Comparison of ENCODE assay signal across 18 cellular contexts in genomic region chr17:4394208-4395110, GRCh38. TPM values are rescaled to one million over a fixed set of nuclear protein-coding genes. Genes with fewer than 3 reads are reported as not detected.
DNase-seq lines count a peak whose midpoint lies in the region; FAIRE-seq and TF ChIP-seq lines count a peak whose summit lies in the region.
"Had no signal": no experiment of that assay in that cellular context is flagged by ENCODE, and none has a peak within 500 bp of the region (broad histone marks: within the 10 kb centered on the region; RNA-seq: fewer than 3 reads in every experiment).

No MANE protein-coding gene starts in this region.

- H3K9me3 Mint-ChIP-seq in activated T-helper 2 cell treated with anti-CD3 and anti-CD28 coated beads, Interferon-gamma antibody, Interleukin-2, Interleukin-4, amounts not matched to agents 10 μg/mL and 5 μg/mL and 100 μg/mL, durations not matched to agents 14 hours and 24 hours and 36 hours: no peaks in the 10 kb centered on the region
- H3K9me3 Mint-ChIP-seq: activated T-cell treated with anti-CD3 and anti-CD28 coated beads, Interleukin-2, amount 50 U/mL, for 72 hours had no signal

- peak; percentile 98 for FAIRE-seq in GM19239 (lab: Jason Lieb, UNC)

- peaks cover 25% of the 10 kb centered on the region for H3K4me1 Mint-ChIP-seq in activated T-helper 2 cell treated with anti-CD3 and anti-CD28 coated beads, Interferon-gamma antibody, Interleukin-2, Interleukin-4, amounts not matched to agents 10 μg/mL and 5 μg/mL and 100 μg/mL, durations not matched to agents 14 hours and 24 hours and 36 hours (ENCODE audit: low read depth)

- TF ChIP-seq CTCF in kidney epithelial cell (IDR thresholded peaks at IDR 0.05; ENCODE audit: insufficient read depth, low read length, poor library complexity, severe bottlenecking): no peak

- no peak overlapping the region for H3K4me3 Mint-ChIP-seq in activated T-helper 2 cell treated with anti-CD3 and anti-CD28 coated beads, Interferon-gamma antibody, Interleukin-2, Interleukin-4, amounts not matched to agents 10 μg/mL and 5 μg/mL and 100 μg/mL, durations not matched to agents 14 hours and 24 hours and 36 hours (ENCODE audit: low read depth)
- H3K4me3 Mint-ChIP-seq: activated T-cell treated with anti-CD3 and anti-CD28 coated beads, Interleukin-2, amount 50 U/mL, for 72 hours had no signal

- no peak overlapping the region for H3K4me3 ChIP-seq in BLaER1 treated with 17β-estradiol and CSF1 and Interleukin-3, amounts not matched to agents 10 nM and 100 nM
- no peak overlapping the region for H3K4me3 ChIP-seq in SK-N-MC
- H3K4me3 ChIP-seq in kidney epithelial cell (ENCODE audit: low read depth, low read length): no peak overlapping the region
- H3K4me3 ChIP-seq: body of pancreas, heart right ventricle, SJCRH30, stomach had no signal

- H3K36me3 Mint-ChIP-seq in activated T-helper 2 cell treated with anti-CD3 and anti-CD28 coated beads, Interferon-gamma antibody, Interleukin-2, Interleukin-4, amounts not matched to agents 10 μg/mL and 5 μg/mL and 100 μg/mL, durations not matched to agents 14 hours and 24 hours and 36 hours (ENCODE audit: low read depth): no peaks in the 10 kb centered on the region

- H3K36me3 ChIP-seq in BLaER1 treated with 17β-estradiol and CSF1 and Interleukin-3, amounts not matched to agents 10 nM and 100 nM: no peaks in the 10 kb centered on the region
- no peaks in the 10 kb centered on the region for H3K36me3 ChIP-seq in SK-N-MC (ENCODE audit: insufficient read depth, low read length)
- H3K36me3 ChIP-seq in kidney epithelial cell (ENCODE audit: control insufficient read depth, insufficient read depth, low read length): no peaks in the 10 kb centered on the region
- H3K36me3 ChIP-seq: heart right ventricle, SJCRH30, stomach had no signal

- H3K4me1 ChIP-seq in BLaER1 treated with 17β-estradiol and CSF1 and Interleukin-3, amounts not matched to agents 10 nM and 100 nM: peaks cover 7 to 15% (median 11%) of the 10 kb centered on the region in 10 experiments; a peak in 17 of 20 replicates
- H3K4me1 ChIP-seq: body of pancreas, heart right ventricle, SJCRH30, stomach had no signal

- peak overlapping the region in 10 of 11 experiments; percentile 11 to 51 (median 34); a peak in 16 of 22 replicates for H3K4me2 ChIP-seq in BLaER1 treated with 17β-estradiol and CSF1 and Interleukin-3, amounts not matched to agents 10 nM and 100 nM

- H3K9me3 ChIP-seq in BLaER1 treated with 17β-estradiol and CSF1 and Interleukin-3, amounts not matched to agents 10 nM and 100 nM (replicated peaks in 1 of 11): no peaks in the 10 kb centered on the region
- H3K9me3 ChIP-seq in SK-N-MC (ENCODE audit: low read depth, low read length): no peaks in the 10 kb centered on the region
- H3K9me3 ChIP-seq: body of pancreas, heart right ventricle, SJCRH30, stomach had no signal

- H3K27ac Mint-ChIP-seq in activated T-helper 2 cell treated with anti-CD3 and anti-CD28 coated beads, Interferon-gamma antibody, Interleukin-2, Interleukin-4, amounts not matched to agents 10 μg/mL and 5 μg/mL and 100 μg/mL, durations not matched to agents 14 hours and 24 hours and 36 hours: no peak overlapping the region
- H3K27ac Mint-ChIP-seq: activated T-cell treated with anti-CD3 and anti-CD28 coated beads, Interleukin-2, amount 50 U/mL, for 72 hours had no signal

- intact Hi-C loops in activated T-helper 2 cell treated with anti-CD3 and anti-CD28 coated beads, Interferon-gamma antibody, Interleukin-2, Interleukin-4, amounts not matched to agents 10 μg/mL and 5 μg/mL and 100 μg/mL, durations not matched to agents 14 hours and 24 hours and 36 hours (cut with micrococcal nuclease): no loop called here

- no peaks in the 10 kb centered on the region for H3K27me3 Mint-ChIP-seq in activated T-helper 2 cell treated with anti-CD3 and anti-CD28 coated beads, Interferon-gamma antibody, Interleukin-2, Interleukin-4, amounts not matched to agents 10 μg/mL and 5 μg/mL and 100 μg/mL, durations not matched to agents 14 hours and 24 hours and 36 hours (ENCODE audit: low read depth)

- H3K9ac ChIP-seq in BLaER1 treated with 17β-estradiol and CSF1 and Interleukin-3, amounts not matched to agents 10 nM and 100 nM: no peak overlapping the region
- H3K9ac ChIP-seq in SK-N-MC (ENCODE audit: insufficient read length): no peak overlapping the region

- H4K20me1 ChIP-seq in BLaER1 treated with 17β-estradiol and CSF1 and Interleukin-3, amounts not matched to agents 10 nM and 100 nM: no peaks in the 10 kb centered on the region; a peak in 1 of 22 replicates

- peak overlapping the region in 1 of 11 experiments; percentile 25; a peak in 2 of 22 replicates for H3K27ac ChIP-seq in BLaER1 treated with 17β-estradiol and CSF1 and Interleukin-3, amounts not matched to agents 10 nM and 100 nM
- H3K27ac ChIP-seq in SK-N-MC: peak overlapping the region; percentile 64
- H3K27ac ChIP-seq: body of pancreas, heart right ventricle, SJCRH30, stomach had no signal

- H3K27me3 ChIP-seq in BLaER1 treated with 17β-estradiol and CSF1 and Interleukin-3, amounts not matched to agents 10 nM and 100 nM: no peaks in the 10 kb centered on the region
- H3K27me3 ChIP-seq in kidney epithelial cell (ENCODE audit: control insufficient read depth, insufficient read depth, low read length): no peaks in the 10 kb centered on the region
- H3K27me3 ChIP-seq: body of pancreas, heart right ventricle, SJCRH30, stomach had no signal

- no peak for DNase-seq in GM19239 (ENCODE audit: insufficient read length, low spot score)
- DNase-seq in SK-N-MC (ENCODE audit: low read depth, low spot score): no peak
- peak; percentile 9 for DNase-seq in kidney epithelial cell (ENCODE audit: low read depth)
- no peak for DNase-seq in stimulated activated CD4-positive, alpha-beta T cell treated with anti-CD3 and anti-CD28 coated beads, Interleukin-4, amount 100 ng/mL, for 24 hours
- DNase-seq in H4 (ENCODE audit: low spot score): no peak
- no peak for DNase-seq in activated T-helper 2 cell treated with anti-CD3 and anti-CD28 coated beads, Interferon-gamma antibody, Interleukin-2, Interleukin-4, amounts not matched to agents 10 μg/mL and 5 μg/mL and 100 μg/mL, durations not matched to agents 14 hours and 24 hours and 36 hours (ENCODE audit: low spot score)
- no peak for DNase-seq in NCI-H1930 (lab: John Stamatoyannopoulos, UW)
- DNase-seq: activated T-cell treated with anti-CD3 and anti-CD28 coated beads, Interleukin-2, amount 50 U/mL, for 72 hours; body of pancreas; GDM1; heart right ventricle; NCI-H1105; NCI-H524; posterior cingulate gyrus; SJCRH30; stimulated activated CD4-positive, alpha-beta T cell treated with anti-CD3 and anti-CD28 coated beads, Interleukin-4, amount 100 ng/mL, for 4 hours; stomach had no signal

RNA-seq across cellular contexts. Expression of gene UBE2G1, which starts 28.0 kb away (rescaled TPM):
- 42.2 and 57.3 TPM in 2 replicates for total RNA-seq in kidney epithelial cell
- 46.1 and 48.8 TPM in 2 replicates for total RNA-seq in H4 (2014; rRNA removed; shearing (Covaris generic))
- total RNA-seq in activated T-helper 2 cell treated with anti-CD3 and anti-CD28 coated beads, Interferon-gamma antibody, Interleukin-2, Interleukin-4, amounts not matched to agents 10 μg/mL and 5 μg/mL and 100 μg/mL, durations not matched to agents 14 hours and 24 hours and 36 hours: 74.1 and 74.5 TPM in 2 replicates

RNA-seq across cellular contexts. Expression of gene SPNS3, which starts 39.3 kb away (rescaled TPM):
- total RNA-seq in kidney epithelial cell: 0.58 and 0.89 TPM in 2 replicates
- 0.04 and 0.08 TPM in 2 replicates for total RNA-seq in H4 (2014; rRNA removed; shearing (Covaris generic))
- 2.8 and 3.3 TPM in 2 replicates for total RNA-seq in activated T-helper 2 cell treated with anti-CD3 and anti-CD28 coated beads, Interferon-gamma antibody, Interleukin-2, Interleukin-4, amounts not matched to agents 10 μg/mL and 5 μg/mL and 100 μg/mL, durations not matched to agents 14 hours and 24 hours and 36 hours
- total RNA-seq: body of pancreas, SJCRH30 had no signal
